23 cellular contexts compared by ENCODE assay signal in genomic region chr4:175806741-175807140, GRCh38. TPM values are rescaled to one million over a fixed set of nuclear protein-coding genes. Genes with fewer than 3 reads are reported as not detected.
DNase-seq lines count a peak whose midpoint lies in the region; ATAC-seq, FAIRE-seq and TF ChIP-seq lines count a peak whose summit lies in the region.
"Had no signal": no experiment of that assay in that cellular context is flagged by ENCODE, and none has a peak within 500 bp of the region (broad histone marks: within the 10 kb centered on the region; RNA-seq: fewer than 3 reads in every experiment).

No MANE protein-coding gene starts in this region.

- no peak for TF ChIP-seq POLR2A in GM12891 (IDR thresholded peaks at IDR 0.05; ENCODE audit: low read depth, low read length)
- TF ChIP-seq POLR2A in adrenal gland (IDR thresholded peaks at IDR 0.05): no peak

- CTCF ChIA-PET in PC-3 (lab: Charles Lee): no interaction called here

- peaks cover 3 to 4% of the 10 kb centered on the region in 2 donors for H3K9me3 Mint-ChIP-seq in activated naive CD4-positive, alpha-beta T cell treated with anti-CD3 and anti-CD28 coated beads, Interleukin-2, amount 50 U/mL, for 72 hours
- H3K9me3 Mint-ChIP-seq: CD4-positive, alpha-beta T cell; H9 had no signal

- intact Hi-C loops in PC-3 (cut with micrococcal nuclease): no loop called here
- intact Hi-C loops in adrenal gland (cut with DNase I): no loop called here

- no peaks in the 10 kb centered on the region for H3F3A ChIP-seq in PC-3 (ENCODE audit: low read length, unreplicated experiment)

- FAIRE-seq in GM12891 (lab: Jason Lieb, UNC): no peak
- FAIRE-seq: GM19239 had no signal

- TF ChIP-seq CTCF in PC-3 (conservative IDR thresholded peaks at IDR 0.05; ENCODE audit: low read depth, low read length) (no peak), adrenal gland (IDR thresholded peaks at IDR 0.05) (no peak)

- H3K27ac ChIP-seq in PC-3 (ENCODE audit: low read length) (no peak overlapping the region), adrenal gland (no peak overlapping the region)
- H3K27ac ChIP-seq: BLaER1, Peyer's patch had no signal

- no peak overlapping the region for H3K27ac Mint-ChIP-seq in activated naive CD4-positive, alpha-beta T cell treated with anti-CD3 and anti-CD28 coated beads, Interleukin-2, amount 50 U/mL, for 72 hours
- H3K27ac Mint-ChIP-seq: CD4-positive, alpha-beta T cell; H9; HFFc6 had no signal

- 23 to 49% (median 44%) methylated on average over 2 of the region's 2 CpGs for WGBS in adrenal gland, 4 donors

- H3K9me3 ChIP-seq in PC-3 (ENCODE audit: low read length) (no peaks in the 10 kb centered on the region), adrenal gland (replicated peaks in 1 of 3) (no peaks in the 10 kb centered on the region)
- H3K9me3 ChIP-seq: BLaER1, Caco-2, MG63, Peyer's patch had no signal

- H3K9me2 ChIP-seq in PC-3 (replicated peaks; ENCODE audit: low read length): no peaks in the 10 kb centered on the region

- no peak overlapping the region for H2AFZ ChIP-seq in PC-3 (ENCODE audit: low read length)

- H3K79me2 ChIP-seq in PC-3 (ENCODE audit: low read length): no peaks in the 10 kb centered on the region

- ATAC-seq in PC-3: no peak
- ATAC-seq in activated naive CD4-positive, alpha-beta T cell treated with anti-CD3 and anti-CD28 coated beads, Interleukin-2, amount 50 U/mL, for 72 hours: no peak

- peak; percentile 76 for DNase-seq in G401 (ENCODE audit: low spot score)
- no peak for DNase-seq in GM12891 (ENCODE audit: insufficient read length, low spot score)
- DNase-seq in PC-3: peak; percentile 3
- peak; percentile 18 for DNase-seq in myocyte (ENCODE audit: low read depth)
- DNase-seq in activated naive CD4-positive, alpha-beta T cell treated with anti-CD3 and anti-CD28 coated beads, Interleukin-2, amount 50 U/mL, for 72 hours (ENCODE audit: low spot score in 2 of 2): no peak
- DNase-seq in pons (ENCODE audit: low spot score): no peak
- DNase-seq in adrenal gland: no peak
- DNase-seq: Caco-2; CD4-positive, alpha-beta T cell; DND-41; H9; HFFc6; Kasumi-1; MG63; NCI-H1048; NCI-H1417 treated with DMSO at 0.1 percent for 48 hours; NCI-H187; NCI-H2107; NCI-H510A treated with DMSO at 0.1 percent for 48 hours; Peyer's patch had no signal

- no peak overlapping the region for H3K4me2 ChIP-seq in PC-3 (ENCODE audit: low read length)
- H3K4me2 ChIP-seq: BLaER1 had no signal

- no peaks in the 10 kb centered on the region for H3K36me3 Mint-ChIP-seq in activated naive CD4-positive, alpha-beta T cell treated with anti-CD3 and anti-CD28 coated beads, Interleukin-2, amount 50 U/mL, for 72 hours

- in situ Hi-C loops in G401 (cut with HindIII; ENCODE audit: low sequenced_read_pairs): no loop called here

- H3K36me3 ChIP-seq in PC-3 (ENCODE audit: low read depth, low read length): no peaks in the 10 kb centered on the region
- H3K36me3 ChIP-seq in adrenal gland (replicated peaks in 1 of 2): no peaks in the 10 kb centered on the region
- H3K36me3 ChIP-seq: BLaER1, MG63, Peyer's patch had no signal

- peaks cover 7% of the 10 kb centered on the region; the same call in 1 of the 2 replicates for H3K4me1 ChIP-seq in PC-3 (ENCODE audit: insufficient read depth, low read length)
- H3K4me1 ChIP-seq in adrenal gland (replicated peaks in 1 of 2): no peaks in the 10 kb centered on the region
- H3K4me1 ChIP-seq: BLaER1, Caco-2, Peyer's patch had no signal

- no peak overlapping the region for H3K9ac ChIP-seq in PC-3 (ENCODE audit: low read length)
- H3K9ac ChIP-seq: BLaER1 had no signal

- no TSS peak for BruUV-seq in PC-3 (replicated peaks; lab: Mats Ljungman, UMichigan)

- POLR2A ChIA-PET in PC-3 (lab: Charles Lee; ENCODE audit: unreplicated experiment): no interaction called here

- no peaks in the 10 kb centered on the region for H4K20me1 ChIP-seq in PC-3 (ENCODE audit: low read length)
- H4K20me1 ChIP-seq: BLaER1 had no signal

- H3K27me3 ChIP-seq in PC-3 (ENCODE audit: low read length): no peaks in the 10 kb centered on the region
- H3K27me3 ChIP-seq in adrenal gland: no peaks in the 10 kb centered on the region
- H3K27me3 ChIP-seq: BLaER1, Peyer's patch had no signal

- H3K4me3 ChIP-seq in PC-3 (ENCODE audit: low read length) (no peak overlapping the region), adrenal gland (no peak overlapping the region)
- H3K4me3 ChIP-seq: BLaER1, MG63, Peyer's patch had no signal

TF ChIP-seq in GM12891, 5 proteins besides CTCF, POLR2A, EP300 and RAD21:
- TF ChIP-seq TAF1 (IDR thresholded peaks at IDR 0.05; ENCODE audit: low read depth, low read length): no peak
- 0 out of 2 replicates have a peak, but pooled peaks have one; percentile 3 for TF ChIP-seq SPI1 (IDR thresholded peaks at IDR 0.05; ENCODE audit: low read depth, low read length)
- no peak for TF ChIP-seq POLR2AphosphoS5 (IDR thresholded peaks at IDR 0.05; ENCODE audit: low read depth, low read length)
- TF ChIP-seq PAX5 (IDR thresholded peaks at IDR 0.05; ENCODE audit: insufficient read depth, low read length, severe bottlenecking): no peak
- no peak for TF ChIP-seq POU2F2 (IDR thresholded peaks at IDR 0.05; ENCODE audit: low read depth, low read length)

RNA-seq across cellular contexts. Expression of gene GPM6A, which starts 5.3 kb away (rescaled TPM):
- not detected in 2 replicates for total RNA-seq in G401 (2014; rRNA removed; shearing (Covaris generic))
- 0.27 TPM for polyA plus RNA-seq in GM12891 (2012; ENCODE audit: low read depth, missing spikeins)
- total RNA-seq in PC-3 (2014; rRNA removed): not detected in 2 replicates
- not detected in 2 replicates for total RNA-seq in myocyte
- polyA plus RNA-seq in myocyte (2012): not detected
- not detected for total RNA-seq in activated naive CD4-positive, alpha-beta T cell treated with anti-CD3 and anti-CD28 coated beads, Interleukin-2, amount 50 U/mL, for 72 hours
- 10 to 100 TPM in 5 of 8 donors, 1 to 10 TPM in 3; 8.3 to 17.6 (median 11.5) TPM for total RNA-seq in adrenal gland
- 1 to 10 TPM; 1.4 to 6.0 (median 3.1) TPM for polyA plus RNA-seq in adrenal gland
- total RNA-seq: Caco-2; CD4-positive, alpha-beta T cell; HFFc6; T-helper 1 cell treated with Interleukin-12 subunit alpha and Interleukin-12 subunit beta and Interleukin-4 antibody, amounts not matched to agents 30 ng/mL and 1 ng/mL, for 36 hours had no signal

Comparison
In these comparisons a context has a peak if more than half of its experiments do, and no peak if none do; other contexts are left out.
1. DNase-seq: peak in G401 (single experiment), PC-3 (single experiment) and myocyte (single experiment); none in GM12891 (single experiment), activated naive CD4-positive, alpha-beta T cell treated with anti-CD3 and anti-CD28 coated beads, Interleukin-2, amount 50 U/mL, for 72 hours (0 of 2), pons (single experiment) and adrenal gland (0 of 7).